Comparison of ENCODE assay signal across 8 cellular contexts in the genomic region with DNA sequence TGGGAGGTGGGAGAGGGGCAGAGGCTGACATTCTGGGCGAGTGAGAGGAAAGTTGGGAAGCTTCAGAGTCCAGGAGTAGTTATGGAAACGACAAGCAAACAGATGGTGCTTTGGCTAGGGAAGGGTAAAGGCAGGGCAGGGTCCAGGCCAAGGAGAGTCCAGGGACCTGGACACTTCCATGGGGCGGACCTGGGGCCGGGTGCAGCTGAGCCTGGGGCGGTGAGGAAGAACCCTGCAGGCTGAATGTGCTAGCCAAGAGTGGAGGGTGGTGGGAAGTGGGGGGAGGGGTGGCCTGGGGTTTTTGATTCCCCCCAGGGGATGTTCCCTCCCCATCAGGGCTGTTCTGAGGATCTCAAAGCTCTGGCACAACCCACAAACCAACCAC. TPM values are rescaled to one million over a fixed set of nuclear protein-coding genes. Genes with fewer than 3 reads are reported as not detected.
DNase-seq lines count a peak whose midpoint lies in the region; ATAC-seq and TF ChIP-seq lines count a peak whose summit lies in the region.

No MANE protein-coding gene starts in this region.

- H3K9me3 ChIP-seq in heart right ventricle (no peaks in the 10 kb centered on the region), skeletal muscle satellite cell (replicated peaks; ENCODE audit: low read length) (no peaks in the 10 kb centered on the region)

- peak overlapping the region; percentile 60 for H3K9ac ChIP-seq in skeletal muscle satellite cell (ENCODE audit: low read depth, low read length)

- in situ Hi-C loops in G401 (cut with HindIII; ENCODE audit: low sequenced_read_pairs), result no loop called here

- peak overlapping the region; percentile 80 for H3K4me3 ChIP-seq in WI38 (ENCODE audit: low read depth, low read length)
- peak overlapping the region; percentile 86 to 99 (median 90) for H3K4me3 ChIP-seq in heart right ventricle
- peak overlapping the region; percentile 80 for H3K4me3 ChIP-seq in skeletal muscle satellite cell (ENCODE audit: low read length)

- peak overlapping the region; percentile 93 to 99 (median 98) for H3K27ac ChIP-seq in heart right ventricle

- ATAC-seq in GM18868 (IDR thresholded peaks at IDR 0.05; ENCODE audit: unreplicated experiment) (peak; percentile 1), heart right ventricle (peak in 6 of 8 donors; percentile 5 to 27 (median 16)), GM19023 (IDR thresholded peaks at IDR 0.05; ENCODE audit: unreplicated experiment) (no peak), GM19455 (IDR thresholded peaks at IDR 0.05; ENCODE audit: unreplicated experiment) (no peak), HG02571 (IDR thresholded peaks at IDR 0.05; ENCODE audit: unreplicated experiment) (no peak)

- H3K27me3 ChIP-seq in heart right ventricle (no peaks in the 10 kb centered on the region), skeletal muscle satellite cell (ENCODE audit: control insufficient read depth, insufficient read depth, low read length) (no peaks in the 10 kb centered on the region)

- intact Hi-C loops in heart right ventricle (cut with DNase I), result no loop called here

- 2% methylated on average over 5 of the region's 5 CpGs for WGBS in heart right ventricle, 2 donors

- peak overlapping the region; percentile 99 for H3K4me2 ChIP-seq in skeletal muscle satellite cell (ENCODE audit: low read length)

- no peak for DNase-seq in heart right ventricle
- no peak for DNase-seq in G401 (ENCODE audit: low spot score)

- TF ChIP-seq CTCF in WI38 (IDR thresholded peaks at IDR 0.05; ENCODE audit: low read depth, low read length) (no peak), heart right ventricle (IDR thresholded peaks at IDR 0.05) (no peak)

- H3K36me3 ChIP-seq in heart right ventricle (peaks cover 0 to 37% (median 20%) of the 10 kb centered on the region in 9 donors), skeletal muscle satellite cell (ENCODE audit: insufficient read depth, low read length) (peaks cover 27% of the 10 kb centered on the region)

- H3K4me1 ChIP-seq in heart right ventricle, result peaks cover 33 to 81% (median 64%) of the 10 kb centered on the region in 9 donors
- H3K4me1 ChIP-seq in skeletal muscle satellite cell (ENCODE audit: control insufficient read depth, insufficient read depth, low read length), result peaks cover 33% of the 10 kb centered on the region

RNA-seq across cellular contexts. Expression of a gene that starts 2.6 kb away (rescaled TPM):
- total RNA-seq in heart right ventricle, result 10 to 100 TPM; 17.3 to 45.4 (median 26.9) TPM
- polyA plus RNA-seq in heart right ventricle, result 10 to 100 TPM; 22.4 to 42.7 TPM
- total RNA-seq in skeletal muscle satellite cell (2012; rRNA removed), result 29.2 and 29.5 TPM in 2 replicates
- total RNA-seq in G401 (2014; rRNA removed; shearing (Covaris generic)), result 49.7 and 59.6 TPM in 2 replicates

RNA-seq across cellular contexts. Expression of a gene that starts 17.9 kb away (rescaled TPM):
- total RNA-seq in heart right ventricle, result 1 to 10 TPM; 1.5 to 3.8 (median 1.9) TPM
- 1 to 10 TPM; 1.9 to 3.8 TPM for polyA plus RNA-seq in heart right ventricle
- 0.44 and 0.51 TPM in 2 replicates for total RNA-seq in skeletal muscle satellite cell (2012; rRNA removed)
- total RNA-seq in G401 (2014; rRNA removed; shearing (Covaris generic)), result 7.5 and 8.4 TPM in 2 replicates

RNA-seq across cellular contexts. Expression of a gene that starts 18.0 kb away (rescaled TPM):
- 100 to 1,000 TPM; 136 to 204 (median 158) TPM for total RNA-seq in heart right ventricle
- 100 to 1,000 TPM; 137 to 314 TPM for polyA plus RNA-seq in heart right ventricle
- 2.5 and 15.7 TPM in 2 replicates for total RNA-seq in skeletal muscle satellite cell (2012; rRNA removed)
- 19.0 and 49.0 TPM in 2 replicates for total RNA-seq in G401 (2014; rRNA removed; shearing (Covaris generic))

RNA-seq across cellular contexts. Expression of a gene that starts 52.7 kb away (rescaled TPM):
- 100 to 1,000 TPM; 161 to 337 (median 231) TPM for total RNA-seq in heart right ventricle
- 100 to 1,000 TPM in 1 of 2 donors, 10 to 100 TPM in 1; 88.1 to 129 TPM for polyA plus RNA-seq in heart right ventricle
- 12.9 and 17.0 TPM in 2 replicates for total RNA-seq in skeletal muscle satellite cell (2012; rRNA removed)
- 40.3 and 112 TPM in 2 replicates for total RNA-seq in G401 (2014; rRNA removed; shearing (Covaris generic))

RNA-seq across cellular contexts. Expression of a gene that starts 53.6 kb away (rescaled TPM):
- 100 to 1,000 TPM in 1 of 10 donors, 10 to 100 TPM in 9; 31.7 to 455 (median 45.9) TPM for total RNA-seq in heart right ventricle
- polyA plus RNA-seq in heart right ventricle, result 10 to 100 TPM; 30.2 to 81.5 TPM
- 1,202 and 1,869 TPM in 2 replicates for total RNA-seq in skeletal muscle satellite cell (2012; rRNA removed)
- 72.4 and 86.8 TPM in 2 replicates for total RNA-seq in G401 (2014; rRNA removed; shearing (Covaris generic))

Comparison
In these comparisons a context has a peak if more than half of its experiments do, and no peak if none do; other contexts are left out.
1. ATAC-seq: peak in GM18868 (single experiment) and heart right ventricle (6 of 8); none in GM19023 (single experiment), GM19455 (single experiment) and HG02571 (single experiment).
2. Peak in every context shown above with its lines, with median percentiles within 50 percentile points of each other: H3K4me3 ChIP-seq.